14 cellular contexts compared by ENCODE assay signal in the genomic region with DNA sequence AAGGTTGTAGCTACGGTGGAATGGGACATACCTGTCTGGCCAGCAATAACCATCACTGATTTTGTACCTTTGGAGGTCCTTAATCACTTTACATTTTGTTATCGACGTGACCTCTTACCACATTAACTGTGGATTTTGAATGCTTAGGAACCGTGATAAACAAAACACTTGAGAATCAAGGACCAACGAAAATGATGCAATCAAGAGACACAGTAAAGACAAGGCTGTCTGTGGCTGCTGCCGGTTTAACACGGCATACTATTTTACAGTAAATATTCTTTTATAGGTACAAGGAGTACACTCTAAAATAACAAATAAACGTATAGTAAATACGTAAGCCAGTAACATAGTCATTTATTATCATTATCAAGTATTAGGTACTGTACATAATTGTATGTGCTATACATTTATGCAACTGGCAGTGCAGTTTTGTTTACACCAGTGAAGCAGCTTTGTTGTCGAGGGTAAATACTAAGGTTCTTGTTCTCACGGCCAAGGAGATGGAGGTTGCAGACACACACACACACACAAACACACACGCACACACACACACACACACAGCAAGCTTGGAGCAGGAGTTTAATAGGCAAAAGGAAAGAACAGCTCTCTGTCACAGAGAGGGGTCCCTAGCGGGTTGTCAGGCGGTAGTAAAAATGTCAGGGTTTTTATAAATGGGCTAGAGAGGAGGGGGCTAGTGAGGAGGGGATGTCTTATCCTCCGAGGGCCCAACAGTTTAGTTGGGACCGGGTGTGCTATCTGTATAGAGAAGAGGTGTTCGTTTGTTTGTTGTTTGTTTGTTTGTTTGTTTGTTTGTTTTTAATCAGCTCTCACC.
"Had no signal": no experiment of that assay in that cellular context is flagged by ENCODE, and none has a peak within 500 bp of the region (broad histone marks: within the 10 kb centered on the region; RNA-seq: fewer than 3 reads in every experiment).

No MANE protein-coding gene starts in this region.

- DNase-seq: activated effector memory CD4-positive, alpha-beta T cell treated with Interleukin-2 at 50 U/mL for 16 hours; activated T-cell treated with anti-CD3 and anti-CD28 coated beads, Interleukin-2, amount 50 U/mL, for 24 hours; amniotic stem cell; brain microvascular endothelial cell; cerebellar nuclear complex; immature natural killer cell; left ventricle myocardium inferior; mesenchymal stem cell; ovary; stimulated activated CD4-positive, alpha-beta T cell treated with anti-CD3 and anti-CD28 coated beads, Interleukin-15, amount 100 ng/mL, for 24 hours; stimulated activated CD4-positive, alpha-beta T cell treated with anti-CD3 and anti-CD28 coated beads, Interleukin-4, amount 100 ng/mL, for 24 hours had no signal

- H3K36me3 ChIP-seq: brain microvascular endothelial cell, left ventricle myocardium inferior, neural progenitor cell, ovary had no signal

- H3K4me3 ChIP-seq: left ventricle myocardium inferior, neural progenitor cell, ovary had no signal

- H3K4me1 ChIP-seq: left ventricle myocardium inferior, neural progenitor cell had no signal

- H3K27ac ChIP-seq: brain microvascular endothelial cell, left ventricle myocardium inferior, neural progenitor cell, ovary had no signal

- H3K9me3 ChIP-seq: left ventricle myocardium inferior, ovary had no signal

- H3K27me3 ChIP-seq: brain microvascular endothelial cell, neural progenitor cell, ovary had no signal

- H3K9ac ChIP-seq: neural progenitor cell had no signal

- H3K4me2 ChIP-seq: neural progenitor cell had no signal

- ATAC-seq: activated CD4-positive, CD25-positive, alpha-beta regulatory T cell treated with anti-CD3 and anti-CD28 coated beads, Interleukin-2, amount 50 U/mL, for 24 hours; esophagus mucosa had no signal
